Comparison of ENCODE assay signal across 8 cellular contexts in genomic region chr3:129428020-129428381, GRCh38. TPM values are rescaled to one million over a fixed set of nuclear protein-coding genes. Genes with fewer than 3 reads are reported as not detected.
A peak's percentile ranks its signal among the peaks of the same experiment; 100 is the strongest.
DNase-seq lines count a peak whose midpoint lies in the region; ATAC-seq and TF ChIP-seq lines count a peak whose summit lies in the region.

No MANE protein-coding gene starts in this region.

- no peak for ATAC-seq in stimulated activated naive CD8-positive, alpha-beta T cell treated with anti-CD3 and anti-CD28 coated beads, Interleukin-15, Interleukin-2, amounts not matched to agents 100 U/mL and 50 U/mL, for 24 hours
- no peak for ATAC-seq in foreskin keratinocyte

- no peak overlapping the region for H3K27ac ChIP-seq in foreskin keratinocyte

- H3K27me3 ChIP-seq in mucosa of stomach (ENCODE audit: control insufficient read depth, insufficient read depth, low read length), result peaks cover 5% of the 10 kb centered on the region
- no peaks in the 10 kb centered on the region for H3K27me3 ChIP-seq in foreskin keratinocyte

- H3K27ac Mint-ChIP-seq in stimulated activated naive CD8-positive, alpha-beta T cell treated with anti-CD3 and anti-CD28 coated beads, Interleukin-15, Interleukin-2, amounts not matched to agents 100 ng/mL and 50 ng/mL, for 24 hours, result peak overlapping the region; percentile 49
- H3K27ac Mint-ChIP-seq in dendritic cell treated with granulocyte-macrophage colony-stimulating factor and Interleukin-4, amounts not matched to agents 40 ng/mL and 50 ng/mL, for 4 days, result peak overlapping the region; percentile 17

- no peaks in the 10 kb centered on the region for H3K9me3 ChIP-seq in mucosa of stomach (ENCODE audit: control insufficient read depth, low read length)

- H3K4me3 ChIP-seq in mucosa of stomach (ENCODE audit: low read length), result peak overlapping the region; percentile 60

- no peak for DNase-seq in stimulated activated naive CD8-positive, alpha-beta T cell treated with anti-CD3 and anti-CD28 coated beads, Interleukin-15, Interleukin-2, amounts not matched to agents 100 U/mL and 50 U/mL, for 24 hours
- DNase-seq in foreskin keratinocyte (no peak), NCI-H524 (lab: John Stamatoyannopoulos, UW) (no peak), GM03348 (ENCODE audit: low spot score) (no peak)
- no peak for DNase-seq in stimulated activated naive CD4-positive, alpha-beta T cell treated with Interleukin-2 at 50 U/mL for 16 hours (lab: John Stamatoyannopoulos, UW)

- H3K36me3 Mint-ChIP-seq in stimulated activated naive CD8-positive, alpha-beta T cell treated with anti-CD3 and anti-CD28 coated beads, Interleukin-15, Interleukin-2, amounts not matched to agents 100 ng/mL and 50 ng/mL, for 24 hours (ENCODE audit: low read depth), result peaks cover 34% of the 10 kb centered on the region
- H3K36me3 Mint-ChIP-seq in dendritic cell treated with granulocyte-macrophage colony-stimulating factor and Interleukin-4, amounts not matched to agents 40 ng/mL and 50 ng/mL, for 4 days (ENCODE audit: low read depth), result peaks cover 40% of the 10 kb centered on the region

- H3K4me3 Mint-ChIP-seq in stimulated activated naive CD8-positive, alpha-beta T cell treated with anti-CD3 and anti-CD28 coated beads, Interleukin-15, Interleukin-2, amounts not matched to agents 100 ng/mL and 50 ng/mL, for 24 hours, result peak overlapping the region; percentile 74
- peak overlapping the region; percentile 79 for H3K4me3 Mint-ChIP-seq in dendritic cell treated with granulocyte-macrophage colony-stimulating factor and Interleukin-4, amounts not matched to agents 40 ng/mL and 50 ng/mL, for 4 days

- peaks cover 33% of the 10 kb centered on the region for H3K4me1 ChIP-seq in mucosa of stomach (ENCODE audit: control insufficient read depth, insufficient read depth, low read length)
- peaks cover 20% of the 10 kb centered on the region for H3K4me1 ChIP-seq in foreskin keratinocyte

- H3K27me3 Mint-ChIP-seq in stimulated activated naive CD8-positive, alpha-beta T cell treated with anti-CD3 and anti-CD28 coated beads, Interleukin-15, Interleukin-2, amounts not matched to agents 100 ng/mL and 50 ng/mL, for 24 hours, result no peaks in the 10 kb centered on the region
- H3K27me3 Mint-ChIP-seq in dendritic cell treated with granulocyte-macrophage colony-stimulating factor and Interleukin-4, amounts not matched to agents 40 ng/mL and 50 ng/mL, for 4 days, result peaks cover 8% of the 10 kb centered on the region

- peaks cover 5% of the 10 kb centered on the region for H3K36me3 ChIP-seq in mucosa of stomach (ENCODE audit: control insufficient read depth, insufficient read depth, low read length)

- H3K4me1 Mint-ChIP-seq in stimulated activated naive CD8-positive, alpha-beta T cell treated with anti-CD3 and anti-CD28 coated beads, Interleukin-15, Interleukin-2, amounts not matched to agents 100 ng/mL and 50 ng/mL, for 24 hours (ENCODE audit: low read depth), result peaks cover 48% of the 10 kb centered on the region
- H3K4me1 Mint-ChIP-seq in dendritic cell treated with granulocyte-macrophage colony-stimulating factor and Interleukin-4, amounts not matched to agents 40 ng/mL and 50 ng/mL, for 4 days (ENCODE audit: low read depth), result peaks cover 37% of the 10 kb centered on the region

- no peaks in the 10 kb centered on the region for H3K9me3 Mint-ChIP-seq in stimulated activated naive CD8-positive, alpha-beta T cell treated with anti-CD3 and anti-CD28 coated beads, Interleukin-15, Interleukin-2, amounts not matched to agents 100 ng/mL and 50 ng/mL, for 24 hours
- H3K9me3 Mint-ChIP-seq in dendritic cell treated with granulocyte-macrophage colony-stimulating factor and Interleukin-4, amounts not matched to agents 40 ng/mL and 50 ng/mL, for 4 days, result peaks cover 18% of the 10 kb centered on the region

- TF ChIP-seq CTCF in foreskin keratinocyte (conservative IDR thresholded peaks at IDR 0.05), result no peak

- intact Hi-C loops in dendritic cell treated with granulocyte-macrophage colony-stimulating factor and Interleukin-4, amounts not matched to agents 40 ng/mL and 50 ng/mL, for 4 days (cut with micrococcal nuclease), result no loop called here

- H3K9ac ChIP-seq in mucosa of stomach (ENCODE audit: low read length), result peak overlapping the region; percentile 5

RNA-seq across cellular contexts. Expression of gene EFCAB12, which starts 0.4 kb away (rescaled TPM):
- 0.24 and 0.32 TPM in 2 replicates for total RNA-seq in foreskin keratinocyte
- polyA plus RNA-seq in foreskin keratinocyte, result 0.20 and 0.27 TPM in 2 replicates

RNA-seq across cellular contexts. Expression of gene MBD4, which starts 11.7 kb away (rescaled TPM):
- total RNA-seq in foreskin keratinocyte, result 24.0 and 26.5 TPM in 2 replicates
- polyA plus RNA-seq in foreskin keratinocyte, result 13.1 and 16.9 TPM in 2 replicates

RNA-seq across cellular contexts. Expression of gene IFT122, which starts 12.0 kb away (rescaled TPM):
- total RNA-seq in foreskin keratinocyte, result 8.8 and 10.6 TPM in 2 replicates
- polyA plus RNA-seq in foreskin keratinocyte, result 5.6 and 5.8 TPM in 2 replicates
